18 cellular contexts compared by ENCODE assay signal in the genomic region with DNA sequence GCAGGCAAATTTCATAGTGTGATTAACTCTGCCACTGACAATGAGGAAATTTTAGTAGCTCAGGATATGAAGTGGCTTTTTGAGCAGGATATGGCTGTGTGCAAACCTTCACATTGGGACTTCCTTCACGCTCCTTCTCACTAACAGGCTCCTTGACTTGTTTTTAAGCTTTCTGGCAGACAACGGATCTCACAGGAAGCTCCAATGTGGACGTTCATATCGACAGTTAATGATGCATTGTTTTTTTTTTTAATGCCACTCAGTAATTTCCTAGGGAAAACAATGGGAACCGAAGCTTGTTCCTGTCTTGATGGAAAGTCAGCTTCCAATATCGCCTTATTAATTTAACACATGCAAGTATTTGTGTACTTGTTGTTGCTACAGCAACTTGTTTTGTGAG.
DNase-seq lines count a peak whose midpoint lies in the region; ATAC-seq and TF ChIP-seq lines count a peak whose summit lies in the region.
"Had no signal": no experiment of that assay in that cellular context is flagged by ENCODE, and none has a peak within 500 bp of the region (broad histone marks: within the 10 kb centered on the region; RNA-seq: fewer than 3 reads in every experiment).

No MANE protein-coding gene starts in this region.

- POLR2A ChIA-PET in naive thymus-derived CD8-positive, alpha-beta T cell (lab: Charles Lee), result interaction anchor here (0.6 to 1.7 kb wide), 5 partner anchors 11 to 111 kb away, joined by 3 to 5 read pairs (median 3); no protein-coding TSS in a partner anchor

- H3K9me3 ChIP-seq in BLaER1 treated with 17β-estradiol and CSF1 and Interleukin-3, amounts not matched to agents 10 nM and 100 nM (replicated peaks in 1 of 11), result peaks cover 19 to 33% (median 21%) of the 10 kb centered on the region in 11 experiments
- H3K9me3 ChIP-seq: HAP-1 had no signal

- H3K4me3 ChIP-seq in BLaER1 treated with 17β-estradiol and CSF1 and Interleukin-3, amounts not matched to agents 10 nM and 100 nM, result peak overlapping the region in 8 of 10 experiments; percentile 35 to 56 (median 43); a peak in 12 of 20 replicates
- H3K4me3 ChIP-seq: HAP-1 had no signal

- in situ Hi-C loops in KBM-7 (cut with MboI; ENCODE audit: low pct_unique_long_range_greater_than_20kb, low sequenced_read_pairs) (no loop called here), ACHN (cut with HindIII; ENCODE audit: low pct_ligation_motif_present, low pct_unique_long_range_greater_than_20kb, low sequenced_read_pairs) (no loop called here)

- H4K20me1 ChIP-seq in BLaER1 treated with 17β-estradiol and CSF1 and Interleukin-3, amounts not matched to agents 10 nM and 100 nM, result peaks cover 0 to 99% (median 0%) of the 10 kb centered on the region in 11 experiments; a peak in 6 of 22 replicates

- peaks cover 85% of the 10 kb centered on the region for H3K36me3 Mint-ChIP-seq in endothelial cell (ENCODE audit: low read depth, unreplicated experiment)
- H3K36me3 Mint-ChIP-seq in naive thymus-derived CD8-positive, alpha-beta T cell, result peaks cover 0 to 15% (median 0%) of the 10 kb centered on the region in 3 donors
- H3K36me3 Mint-ChIP-seq: CD14-positive monocyte; stimulated activated memory B cell treated with anti-CD40 and anti-IgM and Interleukin-4, amounts not matched to agents 10 μg/mL and 1 μg/mL and 100 μg/mL, for 72 hours had no signal

- H3K9ac ChIP-seq in BLaER1 treated with 17β-estradiol and CSF1 and Interleukin-3, amounts not matched to agents 10 nM and 100 nM, result peak overlapping the region; percentile 1 to 76 (median 67); a peak in 21 of 22 replicates

- peak; percentile 37 for DNase-seq in KBM-7
- DNase-seq in endothelial cell (ENCODE audit: low spot score), result no peak
- peak in 1 of 10 donors; percentile 10 for DNase-seq in naive thymus-derived CD8-positive, alpha-beta T cell
- no peak for DNase-seq in ACHN
- DNase-seq: activated CD4-positive, alpha-beta T cell treated with anti-CD3 and anti-CD28 coated beads, Interleukin-2, amount 50 U/mL, for 1 hour; activated effector memory CD4-positive, alpha-beta T cell treated with Interleukin-2 at 50 U/mL for 16 hours; NCI-H1092; NCI-H345; OCI-M1; retina; stimulated activated CD4-positive, alpha-beta T cell treated with anti-CD3 and anti-CD28 coated beads, Interleukin-4, amount 100 ng/mL, for 24 hours had no signal

- peaks cover 64 to 91% (median 73%) of the 10 kb centered on the region in 10 experiments for H3K4me1 ChIP-seq in BLaER1 treated with 17β-estradiol and CSF1 and Interleukin-3, amounts not matched to agents 10 nM and 100 nM
- H3K4me1 ChIP-seq: HAP-1 had no signal

- ATAC-seq in naive thymus-derived CD8-positive, alpha-beta T cell, result no peak
- ATAC-seq in HG03039 (IDR thresholded peaks at IDR 0.05; ENCODE audit: unreplicated experiment) (no peak), HG03196 (IDR thresholded peaks at IDR 0.05; ENCODE audit: unreplicated experiment) (no peak), HG02938 (IDR thresholded peaks at IDR 0.05; ENCODE audit: unreplicated experiment) (no peak)
- ATAC-seq: stimulated activated memory B cell treated with anti-CD40 and anti-IgM and Interleukin-4, amounts not matched to agents 10 μg/mL and 1 μg/mL and 100 μg/mL, for 72 hours had no signal

- peak overlapping the region; percentile 66 to 93 (median 83) for H3K4me2 ChIP-seq in BLaER1 treated with 17β-estradiol and CSF1 and Interleukin-3, amounts not matched to agents 10 nM and 100 nM

- H3K27ac ChIP-seq in BLaER1 treated with 17β-estradiol and CSF1 and Interleukin-3, amounts not matched to agents 10 nM and 100 nM, result peak overlapping the region in 10 of 11 experiments; percentile 22 to 85 (median 82); a peak in 19 of 22 replicates

- H3K9me3 Mint-ChIP-seq in endothelial cell (ENCODE audit: unreplicated experiment), result no peaks in the 10 kb centered on the region
- peaks cover 0 to 20% (median 4%) of the 10 kb centered on the region in 9 donors for H3K9me3 Mint-ChIP-seq in naive thymus-derived CD8-positive, alpha-beta T cell

- peaks cover 0 to 99% (median 6%) of the 10 kb centered on the region in 11 experiments; a peak in 11 of 22 replicates for H3K36me3 ChIP-seq in BLaER1 treated with 17β-estradiol and CSF1 and Interleukin-3, amounts not matched to agents 10 nM and 100 nM

- peak overlapping the region; percentile 98 for H3K27ac Mint-ChIP-seq in endothelial cell (ENCODE audit: unreplicated experiment)
- peak overlapping the region in 7 of 10 donors; percentile 4 to 93 (median 66) for H3K27ac Mint-ChIP-seq in naive thymus-derived CD8-positive, alpha-beta T cell
- H3K27ac Mint-ChIP-seq: CD14-positive monocyte; stimulated activated memory B cell treated with anti-CD40 and anti-IgM and Interleukin-4, amounts not matched to agents 10 μg/mL and 1 μg/mL and 100 μg/mL, for 72 hours had no signal

- TF ChIP-seq CTCF in endothelial cell (IDR thresholded peaks at IDR 0.05; ENCODE audit: unreplicated experiment), result no peak

- H3K27me3 Mint-ChIP-seq in endothelial cell (ENCODE audit: unreplicated experiment), result peaks cover 34% of the 10 kb centered on the region
- no peaks in the 10 kb centered on the region for H3K27me3 Mint-ChIP-seq in naive thymus-derived CD8-positive, alpha-beta T cell

- peaks cover 87% of the 10 kb centered on the region for H3K4me1 Mint-ChIP-seq in endothelial cell (ENCODE audit: unreplicated experiment)
- peaks cover 16 to 49% (median 44%) of the 10 kb centered on the region in 4 donors for H3K4me1 Mint-ChIP-seq in naive thymus-derived CD8-positive, alpha-beta T cell

- no peaks in the 10 kb centered on the region; a peak in 1 of 22 replicates for H3K27me3 ChIP-seq in BLaER1 treated with 17β-estradiol and CSF1 and Interleukin-3, amounts not matched to agents 10 nM and 100 nM

- H3K4me3 Mint-ChIP-seq in endothelial cell (ENCODE audit: unreplicated experiment), result peak overlapping the region; percentile 38
- peak overlapping the region in 9 of 10 donors; percentile 13 to 80 (median 63) for H3K4me3 Mint-ChIP-seq in naive thymus-derived CD8-positive, alpha-beta T cell
- H3K4me3 Mint-ChIP-seq: stimulated activated memory B cell treated with anti-CD40 and anti-IgM and Interleukin-4, amounts not matched to agents 10 μg/mL and 1 μg/mL and 100 μg/mL, for 72 hours had no signal
